Comparison of ENCODE assay signal across 9 cellular contexts in genomic region chr4:174214102-174214878, GRCh38.
DNase-seq lines count a peak whose midpoint lies in the region; ATAC-seq and TF ChIP-seq lines count a peak whose summit lies in the region.
"Had no signal": no experiment of that assay in that cellular context is flagged by ENCODE, and none has a peak within 500 bp of the region (broad histone marks: within the 10 kb centered on the region; RNA-seq: fewer than 3 reads in every experiment).

No MANE protein-coding gene starts in this region.

- WGBS in ovary, 3 donors: 13 to 16% (median 13%) methylated on average over 47 of the region's 47 CpGs

- no peak for TF ChIP-seq CTCF in NB4 (IDR thresholded peaks at IDR 0.05; ENCODE audit: low read depth, low read length)
- TF ChIP-seq CTCF in ovary (IDR thresholded peaks at IDR 0.05): no peak

- H3K27ac ChIP-seq in ovary: no peak overlapping the region

- TF ChIP-seq EP300 in ovary (IDR thresholded peaks at IDR 0.05): no peak

- intact Hi-C loops in ovary (cut with DNase I): no loop called here
- intact Hi-C loops in posterior vena cava (cut with DNase I): no loop called here

- H3K4me3 ChIP-seq in NB4 (ENCODE audit: low read depth, low read length) (no peak overlapping the region), ovary (peak overlapping the region; percentile 12)
- H3K4me3 ChIP-seq: K562 had no signal

- no peaks in the 10 kb centered on the region for H3K36me3 ChIP-seq in ovary

- H3K4me1 ChIP-seq in ovary (ENCODE audit: insufficient read depth): no peaks in the 10 kb centered on the region

- no peak for TF ChIP-seq POLR2A in NB4 (IDR thresholded peaks at IDR 0.05; ENCODE audit: extremely low read depth, insufficient read length)
- no peak for TF ChIP-seq POLR2A in erythroblast (IDR thresholded peaks at IDR 0.05; ENCODE audit: low read length)
- TF ChIP-seq POLR2A in ovary (IDR thresholded peaks at IDR 0.05): no peak

- no peaks in the 10 kb centered on the region for H3K27me3 ChIP-seq in ovary

- peak; percentile 9 for DNase-seq in NB4 (ENCODE audit: low read depth)
- DNase-seq in erythroblast (lab: John Stamatoyannopoulos, UW): peak; percentile 19 to 27
- DNase-seq in ovary: no peak
- no peak for DNase-seq in RPMI8226
- no peak for DNase-seq in NCI-H524 treated with DMSO at 0.1 percent for 48 hours (lab: John Stamatoyannopoulos, UW)
- DNase-seq in posterior vena cava (ENCODE audit: low spot score): no peak

- no peaks in the 10 kb centered on the region for H3K9me3 ChIP-seq in ovary

- ATAC-seq in GM19025 (IDR thresholded peaks at IDR 0.05; ENCODE audit: low read depth, unreplicated experiment) (peak; percentile 38), GM19328 (IDR thresholded peaks at IDR 0.05; ENCODE audit: unreplicated experiment) (no peak)
- ATAC-seq: K562 had no signal

Comparison
In these comparisons a context has a peak if more than half of its experiments do, and no peak if none do; other contexts are left out.
1. DNase-seq: peak in NB4 (single experiment) and erythroblast (2 of 2); none in ovary (0 of 5), RPMI8226 (single experiment), NCI-H524 treated with DMSO at 0.1 percent for 48 hours (single experiment) and posterior vena cava (single experiment).